ENCODE assay signal across 16 cellular contexts in genomic region chr6:10073326-10073725, GRCh38.
A peak's percentile ranks its signal among the peaks of the same experiment; 100 is the strongest.
DNase-seq lines count a peak whose midpoint lies in the region; TF ChIP-seq lines count a peak whose summit lies in the region.
"Had no signal": no experiment of that assay in that cellular context is flagged by ENCODE, and none has a peak within 500 bp of the region (broad histone marks: within the 10 kb centered on the region; RNA-seq: fewer than 3 reads in every experiment).

No MANE protein-coding gene starts in this region.

- intact Hi-C loops in breast epithelium (cut with DNase I; ENCODE audit: low total_unique reads), result no loop called here

- no peak for TF ChIP-seq CTCF in breast epithelium (IDR thresholded peaks at IDR 0.05)

- peak; percentile 15 for DNase-seq in NCI-H82 (lab: John Stamatoyannopoulos, UW)
- no peak for DNase-seq in NCI-H82 treated with DMSO at 0.1 percent for 48 hours (lab: John Stamatoyannopoulos, UW; ENCODE audit: unreplicated experiment)
- DNase-seq in LHCN-M2 (ENCODE audit: low read depth), result peak; percentile 9
- DNase-seq in left kidney (ENCODE audit: low read depth, low spot score), result peak; percentile 51
- no peak for DNase-seq in SHP77 treated with DMSO at 0.1 percent for 48 hours (lab: John Stamatoyannopoulos, UW)
- no peak for DNase-seq in NCI-H2171 (lab: John Stamatoyannopoulos, UW)
- no peak for DNase-seq in breast epithelium (ENCODE audit: low spot score in 2 of 2)
- DNase-seq: 8988T; BE2C; CD4-positive, alpha-beta memory T cell; COR-L47; DMS153; DMS79 treated with DMSO at 0.1 percent for 48 hours; GDM1 had no signal

- H3K27me3 ChIP-seq in breast epithelium, result no peaks in the 10 kb centered on the region
- H3K27me3 ChIP-seq: BE2C had no signal

- H3K4me1 ChIP-seq in breast epithelium, result no peaks in the 10 kb centered on the region
- H3K4me1 ChIP-seq: BE2C had no signal

- no peaks in the 10 kb centered on the region for H3K9me3 ChIP-seq in breast epithelium
- H3K9me3 ChIP-seq: BE2C had no signal

- H3K4me3 ChIP-seq in breast epithelium, result no peak overlapping the region

- H3K36me3 ChIP-seq in breast epithelium, result no peaks in the 10 kb centered on the region
- H3K36me3 ChIP-seq: BE2C had no signal

- TF ChIP-seq POLR2A in breast epithelium (IDR thresholded peaks at IDR 0.05), result no peak

- no peak overlapping the region for H3K27ac ChIP-seq in breast epithelium
- H3K27ac ChIP-seq: C4-2B, HL-60 had no signal

Comparison
In these comparisons a context has a peak if more than half of its experiments do, and no peak if none do; other contexts are left out.
1. DNase-seq: peak in NCI-H82 (single experiment), LHCN-M2 (single experiment) and left kidney (single experiment); none in NCI-H82 treated with DMSO at 0.1 percent for 48 hours (single experiment), SHP77 treated with DMSO at 0.1 percent for 48 hours (single experiment), NCI-H2171 (single experiment) and breast epithelium (0 of 2).